1 cellular context compared by ENCODE assay signal in genomic region chr10:51368943-51369342, GRCh38.
TF ChIP-seq lines count a peak whose summit lies in the region.

No MANE protein-coding gene starts in this region.

TF ChIP-seq in WTC11, 78 proteins besides CTCF, POLR2A, EP300 and RAD21 (continued from another document):
- no peak for TF ChIP-seq ZNF532 (CRISPR knock-in tag; IDR thresholded peaks at IDR 0.05; ENCODE audit: borderline replicate concordance)
- no peak for TF ChIP-seq PREB (CRISPR knock-in tag; IDR thresholded peaks at IDR 0.05; ENCODE audit: borderline replicate concordance)
- no peak for TF ChIP-seq EMX1 (CRISPR knock-in tag; IDR thresholded peaks at IDR 0.05)
- TF ChIP-seq IRF1 (CRISPR knock-in tag; IDR thresholded peaks at IDR 0.05): no peak
- no peak for TF ChIP-seq ZMAT4 (CRISPR knock-in tag; IDR thresholded peaks at IDR 0.05)
- TF ChIP-seq AFF4 (CRISPR knock-in tag; IDR thresholded peaks at IDR 0.05; ENCODE audit: borderline replicate concordance): no peak
- no peak for TF ChIP-seq NFATC4 (CRISPR knock-in tag; IDR thresholded peaks at IDR 0.05)
